ENCODE assay signal across 8 cellular contexts in genomic region chr4:145132521-145133098, GRCh38. TPM values are rescaled to one million over a fixed set of nuclear protein-coding genes. Genes with fewer than 3 reads are reported as not detected.
DNase-seq lines count a peak whose midpoint lies in the region; ATAC-seq, FAIRE-seq and TF ChIP-seq lines count a peak whose summit lies in the region.

No MANE protein-coding gene starts in this region.

- peak; percentile 70 for ATAC-seq in GM18499 (IDR thresholded peaks at IDR 0.05; ENCODE audit: insufficient read depth, unreplicated experiment)
- peak; percentile 71 for ATAC-seq in GM21381 (IDR thresholded peaks at IDR 0.05; ENCODE audit: unreplicated experiment)
- peak; percentile 70 for ATAC-seq in HG03521 (IDR thresholded peaks at IDR 0.05; ENCODE audit: unreplicated experiment)

- H3K27me3 Mint-ChIP-seq in stimulated activated naive CD8-positive, alpha-beta T cell treated with anti-CD3 and anti-CD28 coated beads, Interleukin-15, Interleukin-2, amounts not matched to agents 100 ng/mL and 50 ng/mL, for 24 hours: no peaks in the 10 kb centered on the region

- H3K9me3 Mint-ChIP-seq in stimulated activated naive CD8-positive, alpha-beta T cell treated with anti-CD3 and anti-CD28 coated beads, Interleukin-15, Interleukin-2, amounts not matched to agents 100 ng/mL and 50 ng/mL, for 24 hours: no peaks in the 10 kb centered on the region

- DNase-seq in astrocyte of the cerebellum (ENCODE audit: low read depth) (peak; percentile 23), DMS79 treated with DMSO at 0.1 percent for 48 hours (lab: John Stamatoyannopoulos, UW) (no peak), NCI-H1105 treated with DMSO at 0.1 percent for 48 hours (lab: John Stamatoyannopoulos, UW) (no peak), frontal cortex (ENCODE audit: low spot score in 2 of 2) (no peak)

- TF ChIP-seq CTCF in astrocyte of the cerebellum (IDR thresholded peaks at IDR 0.05; ENCODE audit: low read depth, low read length, missing control alignments): no peak

- in situ Hi-C loops in astrocyte of the cerebellum (cut with HindIII; ENCODE audit: low sequenced_read_pairs): no loop called here

- H3K4me3 Mint-ChIP-seq in stimulated activated naive CD8-positive, alpha-beta T cell treated with anti-CD3 and anti-CD28 coated beads, Interleukin-15, Interleukin-2, amounts not matched to agents 100 ng/mL and 50 ng/mL, for 24 hours: no peak overlapping the region

- H3K36me3 Mint-ChIP-seq in stimulated activated naive CD8-positive, alpha-beta T cell treated with anti-CD3 and anti-CD28 coated beads, Interleukin-15, Interleukin-2, amounts not matched to agents 100 ng/mL and 50 ng/mL, for 24 hours (ENCODE audit: low read depth): peaks cover 64% of the 10 kb centered on the region

- no peak overlapping the region for H3K4me3 ChIP-seq in astrocyte of the cerebellum (ENCODE audit: low read depth, low read length)

- H3K27ac Mint-ChIP-seq in stimulated activated naive CD8-positive, alpha-beta T cell treated with anti-CD3 and anti-CD28 coated beads, Interleukin-15, Interleukin-2, amounts not matched to agents 100 ng/mL and 50 ng/mL, for 24 hours: peak overlapping the region; percentile 78

- peaks cover 45% of the 10 kb centered on the region for H3K4me1 Mint-ChIP-seq in stimulated activated naive CD8-positive, alpha-beta T cell treated with anti-CD3 and anti-CD28 coated beads, Interleukin-15, Interleukin-2, amounts not matched to agents 100 ng/mL and 50 ng/mL, for 24 hours (ENCODE audit: low read depth)

- no peak for FAIRE-seq in frontal cortex (lab: Jason Lieb, UNC)

RNA-seq across cellular contexts. Expression of gene ABCE1, which starts 34.5 kb away (rescaled TPM):
- 133 TPM for total RNA-seq in frontal cortex

RNA-seq across cellular contexts. Expression of gene ANAPC10, which starts 34.6 kb away (rescaled TPM):
- 29.3 TPM for total RNA-seq in frontal cortex

RNA-seq across cellular contexts. Expression of gene OTUD4, which starts 47.8 kb away (rescaled TPM):
- total RNA-seq in frontal cortex: 33.4 TPM
